In the genomic region with DNA sequence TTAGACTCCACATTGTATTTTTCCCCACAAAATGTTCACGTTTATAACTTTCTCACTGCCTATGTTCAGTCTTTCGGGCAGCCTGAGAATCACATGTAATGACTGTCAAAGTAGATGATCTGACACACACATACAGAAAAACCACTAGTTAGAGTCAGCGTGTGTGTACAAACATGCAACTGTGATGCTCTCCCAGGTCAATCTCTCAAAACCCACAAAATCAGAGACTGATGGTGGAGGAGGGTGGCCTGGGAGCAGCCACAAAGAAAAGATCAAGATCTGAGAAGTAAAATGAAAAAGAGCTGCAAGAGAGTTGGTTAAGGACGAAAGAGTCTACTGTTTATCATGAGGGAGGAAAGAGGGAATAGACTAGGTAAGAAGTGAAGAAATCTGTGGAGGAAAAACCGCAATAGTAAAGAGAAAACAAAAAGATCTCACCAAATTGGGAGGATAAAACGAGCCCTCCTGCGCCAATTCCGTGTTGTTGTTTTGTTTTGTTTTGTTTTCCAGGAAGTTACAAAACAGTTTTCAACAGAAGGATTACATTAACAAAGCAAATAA, we compare ENCODE assay signal across 8 cellular contexts. TPM values are rescaled to one million over a fixed set of nuclear protein-coding genes. Genes with fewer than 3 reads are reported as not detected.
A peak's percentile ranks its signal among the peaks of the same experiment; 100 is the strongest.
DNase-seq lines count a peak whose midpoint lies in the region; TF ChIP-seq lines count a peak whose summit lies in the region.

No MANE protein-coding gene starts in this region.

- TF ChIP-seq CTCF in GM12875 (IDR thresholded peaks at IDR 0.05; ENCODE audit: borderline replicate concordance, insufficient read depth, low read depth, low read length), result no peak

- DNase-seq in SJCRH30 (no peak), retina (peak; percentile 14), EL (no peak), midbrain (lab: John Stamatoyannopoulos, UW) (no peak), HEK293T (ENCODE audit: extremely low spot score) (no peak), NCI-H2196 treated with DMSO at 0.1 percent for 48 hours (lab: John Stamatoyannopoulos, UW; ENCODE audit: unreplicated experiment) (no peak)

- no peaks in the 10 kb centered on the region for H3K27me3 ChIP-seq in SJCRH30
- no peaks in the 10 kb centered on the region for H3K27me3 ChIP-seq in esophagus (ENCODE audit: control insufficient read depth in 1 of 2, insufficient read depth in 2 of 2, low read length in 2 of 2)

- H3K4me3 ChIP-seq in GM12875 (ENCODE audit: low read depth, low read length), result peak overlapping the region; percentile 61
- H3K4me3 ChIP-seq in SJCRH30, result peak overlapping the region; percentile 98
- peak overlapping the region; percentile 77 to 85 for H3K4me3 ChIP-seq in esophagus (ENCODE audit: low read depth in 1 of 2, low read length in 2 of 2)

- 0 out of 2 replicates have a peak, but pooled peaks cover 5% of the 10 kb centered on the region for H3K4me1 ChIP-seq in SJCRH30
- peaks cover 0 to 2% of the 10 kb centered on the region in 2 donors for H3K4me1 ChIP-seq in esophagus (ENCODE audit: control insufficient read depth in 2 of 2, insufficient read depth in 2 of 2, low read length in 1 of 2)

- H3K27ac ChIP-seq in SJCRH30 (no peak overlapping the region), esophagus (ENCODE audit: low read depth in 2 of 2, low read length in 1 of 2) (no peak overlapping the region)

- POLR2A ChIA-PET in HEK293T (lab: Yijun Ruan, JAX), result interaction anchor here (1.1 to 3.7 kb wide), 9 partner anchors 8 to 108 kb away, joined by 3 to 12 read pairs (median 6); a partner anchor contains a TSS

- CTCF ChIA-PET in HEK293T (lab: Yijun Ruan, JAX), result interaction anchor here (0.7 to 1.5 kb wide), 3 partner anchors 27 to 427 kb away, joined by 3 to 4 read pairs (median 3); no protein-coding TSS in a partner anchor

- WGBS in esophagus, 2 donors, result 11 to 12% methylated on average over 8 of the region's 8 CpGs

- no peaks in the 10 kb centered on the region for H3K9me3 ChIP-seq in SJCRH30 (replicated peaks)
- no peaks in the 10 kb centered on the region for H3K9me3 ChIP-seq in esophagus (ENCODE audit: control insufficient read depth in 2 of 2, insufficient read depth in 1 of 2, low read depth in 1 of 2, low read length in 1 of 2)

- no peaks in the 10 kb centered on the region; the same call in 1 of the 2 replicates for H3K36me3 ChIP-seq in SJCRH30
- no peaks in the 10 kb centered on the region for H3K36me3 ChIP-seq in esophagus (ENCODE audit: control insufficient read depth in 2 of 2, insufficient read depth in 2 of 2, low read length in 1 of 2)

TF ChIP-seq in HEK293T, 16 proteins besides CTCF, POLR2A, EP300 and RAD21:
- no peak for TF ChIP-seq LEF1 (IDR thresholded peaks at IDR 0.05; ENCODE audit: borderline replicate concordance)
- no peak for TF ChIP-seq FOXM1 (IDR thresholded peaks at IDR 0.05; ENCODE audit: borderline replicate concordance)
- TF ChIP-seq SUZ12 (IDR thresholded peaks at IDR 0.05), result no peak
- no peak for TF ChIP-seq CTBP1 (IDR thresholded peaks at IDR 0.05; ENCODE audit: borderline replicate concordance)
- no peak for TF ChIP-seq SP1 (IDR thresholded peaks at IDR 0.05)
TF ChIP-seq in HEK293T: peak in this region for 0.

RNA-seq across cellular contexts. Expression of a gene that starts 2.3 kb away (rescaled TPM):
- total RNA-seq in SJCRH30 (2014; rRNA removed; shearing (Covaris generic)), result 23.8 and 26.7 TPM in 2 replicates
- 10 to 100 TPM in 1 of 2 donors, 1 to 10 TPM in 1; 8.7 to 12.5 TPM for polyA plus RNA-seq in esophagus
